In genomic region chr7:151679868-151680534, GRCh38 we compare ENCODE assay signal across 15 cellular contexts.
DNase-seq lines count a peak whose midpoint lies in the region; ATAC-seq, FAIRE-seq and TF ChIP-seq lines count a peak whose summit lies in the region.
"Had no signal": no experiment of that assay in that cellular context is flagged by ENCODE, and none has a peak within 500 bp of the region (broad histone marks: within the 10 kb centered on the region; RNA-seq: fewer than 3 reads in every experiment).

No MANE protein-coding gene starts in this region.

- H3K4me1 ChIP-seq in left ventricle myocardium inferior (peaks cover 57% of the 10 kb centered on the region), heart right ventricle (peaks cover 6 to 44% (median 23%) of the 10 kb centered on the region in 9 donors), endothelial cell of umbilical vein (ENCODE audit: control insufficient read depth, extremely low read depth, insufficient read depth, low read length) (no peaks in the 10 kb centered on the region), osteoblast (ENCODE audit: insufficient read depth, low read length) (peaks cover 5% of the 10 kb centered on the region), vagina (peaks cover 42% of the 10 kb centered on the region)

- no peak overlapping the region for H3K9ac ChIP-seq in endothelial cell of umbilical vein (replicated peaks; ENCODE audit: extremely low read depth, insufficient read depth, low read length)

- ATAC-seq in heart right ventricle = no peak
- ATAC-seq in activated CD4-positive, CD25-positive, alpha-beta regulatory T cell treated with anti-CD3 and anti-CD28 coated beads, Interleukin-2, amount 50 U/mL, for 24 hours = no peak

- H3K27ac Mint-ChIP-seq in T-helper 2 cell treated with Interferon-gamma antibody and Interleukin-4, amounts not matched to agents 5 μg/mL and 100 μg/mL, for 36 hours = no peak overlapping the region
- H3K27ac Mint-ChIP-seq in osteocyte (ENCODE audit: unreplicated experiment) = no peak overlapping the region
- H3K27ac Mint-ChIP-seq: mesothelial cell of epicardium; stimulated activated naive CD8-positive, alpha-beta T cell treated with anti-CD3 and anti-CD28 coated beads, Interleukin-15, Interleukin-2, amounts not matched to agents 100 ng/mL and 50 ng/mL, for 24 hours had no signal

- peak; percentile 8 for FAIRE-seq in endothelial cell of umbilical vein (lab: Jason Lieb, UNC)
- FAIRE-seq: small intestine had no signal

- intact Hi-C loops in left ventricle myocardium inferior (cut with micrococcal nuclease) = no loop called here
- intact Hi-C loops in heart right ventricle (cut with DNase I) = no loop called here
- intact Hi-C loops in endothelial cell of umbilical vein (cut with micrococcal nuclease) = no loop called here
- intact Hi-C loops in vagina (cut with DNase I) = loop anchor here (5.0 kb wide), 1 partner anchor 43 kb away; no protein-coding TSS in a partner anchor

- H3K4me3 Mint-ChIP-seq in T-helper 2 cell treated with Interferon-gamma antibody and Interleukin-4, amounts not matched to agents 5 μg/mL and 100 μg/mL, for 36 hours = no peak overlapping the region
- no peak overlapping the region for H3K4me3 Mint-ChIP-seq in osteocyte (ENCODE audit: unreplicated experiment)
- H3K4me3 Mint-ChIP-seq: mesothelial cell of epicardium; stimulated activated naive CD8-positive, alpha-beta T cell treated with anti-CD3 and anti-CD28 coated beads, Interleukin-15, Interleukin-2, amounts not matched to agents 100 ng/mL and 50 ng/mL, for 24 hours had no signal

- H4K20me1 ChIP-seq in endothelial cell of umbilical vein (replicated peaks; ENCODE audit: control insufficient read depth, extremely low read depth, insufficient read depth, low read length) (no peaks in the 10 kb centered on the region), osteoblast (ENCODE audit: insufficient read depth, low read length) (no peaks in the 10 kb centered on the region)

- no peaks in the 10 kb centered on the region for H3K36me3 Mint-ChIP-seq in T-helper 2 cell treated with Interferon-gamma antibody and Interleukin-4, amounts not matched to agents 5 μg/mL and 100 μg/mL, for 36 hours (ENCODE audit: low read depth)
- no peaks in the 10 kb centered on the region for H3K36me3 Mint-ChIP-seq in osteocyte (ENCODE audit: unreplicated experiment)
- H3K36me3 Mint-ChIP-seq: mesothelial cell of epicardium had no signal

- H3K36me3 ChIP-seq in left ventricle myocardium inferior (peaks cover 4% of the 10 kb centered on the region), heart right ventricle (peaks cover 0 to 6% (median 0%) of the 10 kb centered on the region in 9 donors), endothelial cell of umbilical vein (ENCODE audit: control insufficient read depth in 2 of 2, extremely low read depth in 1 of 2, insufficient read depth in 2 of 2, low read length in 2 of 2) (no peaks in the 10 kb centered on the region), osteoblast (ENCODE audit: insufficient read depth, low read length) (no peaks in the 10 kb centered on the region), vagina (no peaks in the 10 kb centered on the region)

- H3K4me3 ChIP-seq in left ventricle myocardium inferior (no peak overlapping the region), heart right ventricle (no peak overlapping the region), endothelial cell of umbilical vein (replicated peaks in 1 of 3; ENCODE audit: insufficient read depth in 1 of 3, low read depth in 1 of 3, low read length in 3 of 3) (no peak overlapping the region), osteoblast (ENCODE audit: insufficient read depth, low read length) (no peak overlapping the region), vagina (peak overlapping the region in 1 of 2 donors; percentile 0)

- BruUV-seq in endothelial cell of umbilical vein (replicated peaks; lab: Mats Ljungman, UMichigan) = no TSS peak

- H3K4me1 Mint-ChIP-seq in T-helper 2 cell treated with Interferon-gamma antibody and Interleukin-4, amounts not matched to agents 5 μg/mL and 100 μg/mL, for 36 hours (ENCODE audit: low read depth) = no peaks in the 10 kb centered on the region
- H3K4me1 Mint-ChIP-seq in osteocyte (ENCODE audit: unreplicated experiment) = peaks cover 11% of the 10 kb centered on the region

- dilution Hi-C loops in endothelial cell of umbilical vein (cut with MboI; ENCODE audit: extremely low pct_ligation_motif_present, low sequenced_read_pairs) = no loop called here

- H3K27ac ChIP-seq in left ventricle myocardium inferior (replicated peaks) (peak overlapping the region; percentile 50), heart right ventricle (peak overlapping the region in 2 of 10 donors; percentile 15 to 52), endothelial cell of umbilical vein (ENCODE audit: insufficient read depth, low read depth, low read length) (no peak overlapping the region), osteoblast (ENCODE audit: low read depth, low read length) (no peak overlapping the region), vagina (peak overlapping the region; percentile 77)

- CTCF ChIA-PET in endothelial cell of umbilical vein (lab: Charles Lee) = interaction anchor here (0.8 to 1.5 kb wide), 2 partner anchors 9 to 66 kb away, joined by 3 read pairs; no protein-coding TSS in a partner anchor

- H3K9me1 ChIP-seq in endothelial cell of umbilical vein (replicated peaks; ENCODE audit: control insufficient read depth, extremely low read depth, insufficient read depth, low read length) = no peaks in the 10 kb centered on the region

- H3K9me3 ChIP-seq in left ventricle myocardium inferior (replicated peaks) (no peaks in the 10 kb centered on the region), heart right ventricle (no peaks in the 10 kb centered on the region), endothelial cell of umbilical vein (replicated peaks; ENCODE audit: control insufficient read depth, insufficient read depth, low read length) (no peaks in the 10 kb centered on the region), osteoblast (ENCODE audit: low read depth, low read length) (no peaks in the 10 kb centered on the region), vagina (no peaks in the 10 kb centered on the region)

- 81 to 86% methylated on average over 11 of the region's 11 CpGs for WGBS in heart right ventricle, 2 donors

- no peak for TF ChIP-seq POLR2A in endothelial cell of umbilical vein (IDR thresholded peaks at IDR 0.05; ENCODE audit: low read depth, low read length)
- TF ChIP-seq POLR2A in vagina (IDR thresholded peaks at IDR 0.05) = no peak

- DNase-seq in left ventricle myocardium inferior = no peak
- DNase-seq in heart right ventricle = no peak
- no peak for DNase-seq in endothelial cell of umbilical vein (ENCODE audit: low read depth, low spot score)
- DNase-seq in osteoblast (ENCODE audit: insufficient read length, low spot score, missing footprints) = peak; percentile 2
- no peak for DNase-seq in vagina (ENCODE audit: extremely low spot score in 2 of 2)
- DNase-seq in T-helper 2 cell treated with Interferon-gamma antibody and Interleukin-4, amounts not matched to agents 5 μg/mL and 100 μg/mL, for 36 hours (ENCODE audit: low spot score) = no peak
- DNase-seq in osteocyte (ENCODE audit: extremely low spot score, unreplicated experiment) = no peak
- DNase-seq: activated gamma-delta T cell, NCI-H2029, NCI-H524 treated with DMSO at 0.1 percent for 48 hours, nucleus accumbens, small intestine had no signal

- H2AFZ ChIP-seq in endothelial cell of umbilical vein (ENCODE audit: low read depth, low read length) (no peak overlapping the region), osteoblast (ENCODE audit: low read length) (no peak overlapping the region)

- no peak overlapping the region for H3K4me2 ChIP-seq in endothelial cell of umbilical vein (ENCODE audit: insufficient read depth, low read length)
- no peak overlapping the region for H3K4me2 ChIP-seq in osteoblast (ENCODE audit: insufficient read depth, low read length)

- no peak for TF ChIP-seq CTCF in left ventricle myocardium inferior (IDR thresholded peaks at IDR 0.05; ENCODE audit: borderline replicate concordance)
- TF ChIP-seq CTCF in heart right ventricle (IDR thresholded peaks at IDR 0.05) = no peak
- TF ChIP-seq CTCF in endothelial cell of umbilical vein (IDR thresholded peaks at IDR 0.05; ENCODE audit: extremely low read depth in 1 of 2, insufficient read depth in 1 of 2, low read depth in 1 of 2, low read length in 2 of 2) = no peak
- no peak for TF ChIP-seq CTCF in osteoblast (IDR thresholded peaks at IDR 0.05; ENCODE audit: extremely low read depth, low read depth, low read length)
- no peak for TF ChIP-seq CTCF in vagina (IDR thresholded peaks at IDR 0.05)
- no peak for TF ChIP-seq CTCF in osteocyte (IDR thresholded peaks at IDR 0.05)

- H3K27me3 ChIP-seq in left ventricle myocardium inferior (ENCODE audit: low read depth) (no peaks in the 10 kb centered on the region), heart right ventricle (no peaks in the 10 kb centered on the region), endothelial cell of umbilical vein (ENCODE audit: control insufficient read depth in 2 of 2, insufficient read depth in 2 of 2, low read length in 2 of 2) (no peaks in the 10 kb centered on the region), osteoblast (ENCODE audit: insufficient read depth, low read length) (no peaks in the 10 kb centered on the region), vagina (no peaks in the 10 kb centered on the region)

- no peaks in the 10 kb centered on the region for H3K9me3 Mint-ChIP-seq in T-helper 2 cell treated with Interferon-gamma antibody and Interleukin-4, amounts not matched to agents 5 μg/mL and 100 μg/mL, for 36 hours
- H3K9me3 Mint-ChIP-seq in osteocyte (ENCODE audit: unreplicated experiment) = no peaks in the 10 kb centered on the region
- H3K9me3 Mint-ChIP-seq: mesothelial cell of epicardium; stimulated activated naive CD8-positive, alpha-beta T cell treated with anti-CD3 and anti-CD28 coated beads, Interleukin-15, Interleukin-2, amounts not matched to agents 100 ng/mL and 50 ng/mL, for 24 hours had no signal

- no peaks in the 10 kb centered on the region for H3K79me2 ChIP-seq in endothelial cell of umbilical vein (ENCODE audit: control insufficient read depth, insufficient read depth, low read length)
- no peaks in the 10 kb centered on the region for H3K79me2 ChIP-seq in osteoblast (ENCODE audit: insufficient read depth, low read length)

- H3K27me3 Mint-ChIP-seq in T-helper 2 cell treated with Interferon-gamma antibody and Interleukin-4, amounts not matched to agents 5 μg/mL and 100 μg/mL, for 36 hours (ENCODE audit: low read depth) = peaks cover 3% of the 10 kb centered on the region
- no peaks in the 10 kb centered on the region for H3K27me3 Mint-ChIP-seq in osteocyte (ENCODE audit: unreplicated experiment)
- H3K27me3 Mint-ChIP-seq: stimulated activated naive CD8-positive, alpha-beta T cell treated with anti-CD3 and anti-CD28 coated beads, Interleukin-15, Interleukin-2, amounts not matched to agents 100 ng/mL and 50 ng/mL, for 24 hours had no signal

- POLR2A ChIA-PET in endothelial cell of umbilical vein (lab: Charles Lee) = no interaction called here

TF ChIP-seq in endothelial cell of umbilical vein, 7 proteins besides CTCF, POLR2A, EP300 and RAD21:
- no peak for TF ChIP-seq JUN (IDR thresholded peaks at IDR 0.05; ENCODE audit: borderline replicate concordance, insufficient read depth, insufficient read length, low read depth)
- no peak for TF ChIP-seq FOS (IDR thresholded peaks at IDR 0.05; ENCODE audit: borderline replicate concordance, insufficient read depth, low read length)

Comparison
In these comparisons a context has a peak if more than half of its experiments do, and no peak if none do; other contexts are left out.
1. H3K27ac ChIP-seq: peak in left ventricle myocardium inferior (single experiment) and vagina (single experiment); none in endothelial cell of umbilical vein (single experiment) and osteoblast (single experiment).